Comparison of ENCODE assay signal across 1 cellular context in genomic region chr1:209805875-209806760, GRCh38.
TF ChIP-seq lines count a peak whose summit lies in the region.

Gene IRF6, minus strand, starts transcription at chr1:209806142. Its CDS starts 4,729 bp downstream, at chr1:209801413.

TF ChIP-seq in H1, 55 proteins besides CTCF, POLR2A, EP300 and RAD21:
- TF ChIP-seq SP4 (IDR thresholded peaks at IDR 0.05; ENCODE audit: low read length) (no peak; the same call in 1 of the 2 replicates), TEAD4 (IDR thresholded peaks at IDR 0.05; ENCODE audit: low read depth, low read length) (no peak), TAF7 (optimal IDR thresholded peaks at IDR 0.05; ENCODE audit: borderline replicate concordance, low read depth, low read length) (peak; percentile 52), MAX (IDR thresholded peaks at IDR 0.05) (0 out of 2 replicates have a peak, but pooled peaks have one; percentile 58), POLR2AphosphoS5 (IDR thresholded peaks at IDR 0.05; ENCODE audit: low read depth, low read length) (peak; percentile 90), ASH2L (IDR thresholded peaks at IDR 0.05; ENCODE audit: low read length) (peak; percentile 82), SP2 (IDR thresholded peaks at IDR 0.05; ENCODE audit: low read length) (no peak), JUND (IDR thresholded peaks at IDR 0.05; ENCODE audit: low read length) (peak; percentile 45; the same call in 1 of the 2 replicates), FOSL1 (IDR thresholded peaks at IDR 0.05; ENCODE audit: insufficient read depth, low read depth, low read length) (no peak), PHF8 (conservative IDR thresholded peaks at IDR 0.05; ENCODE audit: low read depth, low read length) (peak; percentile 62), ATF3 (IDR thresholded peaks at IDR 0.05; ENCODE audit: insufficient read depth, low read depth, low read length) (no peak), SAP30 (IDR thresholded peaks at IDR 0.05; ENCODE audit: insufficient read depth, insufficient replicate concordance, low read length) (no peak), CHD7 (IDR thresholded peaks at IDR 0.05; ENCODE audit: insufficient replicate concordance, low read length) (no peak), RBBP5 (IDR thresholded peaks at IDR 0.05; ENCODE audit: borderline replicate concordance, low read depth, low read length) (peak; percentile 90; the same call in 1 of the 2 replicates), TAF1 (IDR thresholded peaks at IDR 0.05; ENCODE audit: low read depth, low read length) (peak; percentile 82; the same call in 1 of the 2 replicates), SIN3A (conservative IDR thresholded peaks at IDR 0.05 in 1 of 2, IDR thresholded peaks at IDR 0.05 in 1 of 2; ENCODE audit: low read depth in 1 of 2, low read length in 2 of 2) (peak; percentile 22 to 62; a peak in 1 of 4 replicates), BRCA1 (IDR thresholded peaks at IDR 0.05; ENCODE audit: low read depth, low read length) (no peak), RNF2 (IDR thresholded peaks at IDR 0.05; ENCODE audit: borderline replicate concordance, low read depth, low read length, missing control alignments, poor library complexity, severe bottlenecking) (no peak), BCL11A (IDR thresholded peaks at IDR 0.05; ENCODE audit: low read depth in 2 of 2, low read length in 2 of 2) (no peak), CREB1 (IDR thresholded peaks at IDR 0.05) (peak; percentile 83), KDM4A (IDR thresholded peaks at IDR 0.05; ENCODE audit: low read depth, low read length, severe bottlenecking) (peak; percentile 86), ZNF274 (IDR thresholded peaks at IDR 0.05; ENCODE audit: borderline replicate concordance, extremely low read depth, low read length) (no peak), TBP (IDR thresholded peaks at IDR 0.05; ENCODE audit: low read depth, low read length) (peak; percentile 73), RFX5 (IDR thresholded peaks at IDR 0.05; ENCODE audit: borderline replicate concordance, low read depth, low read length) (no peak), TCF12 (IDR thresholded peaks at IDR 0.05; ENCODE audit: low read depth, low read length) (peak; percentile 86; the same call in 1 of the 2 replicates), KDM5A (IDR thresholded peaks at IDR 0.05; ENCODE audit: low read length) (no peak)
